Comparison of ENCODE assay signal across 8 cellular contexts in genomic region chr14:90397401-90398314, GRCh38. TPM values are rescaled to one million over a fixed set of nuclear protein-coding genes. Genes with fewer than 3 reads are reported as not detected.
A peak's percentile ranks its signal among the peaks of the same experiment; 100 is the strongest.
DNase-seq lines count a peak whose midpoint lies in the region; ATAC-seq and TF ChIP-seq lines count a peak whose summit lies in the region.

No MANE protein-coding gene starts in this region.

- no TSS peak for BruUV-seq in mammary epithelial cell (replicated peaks; lab: Mats Ljungman, UMichigan)

- peak; percentile 68 for DNase-seq in EL
- DNase-seq in Kasumi-1 (lab: John Stamatoyannopoulos, UW) = peak; percentile 47 to 61
- DNase-seq in mammary epithelial cell = peak; percentile 46
- peak; percentile 41 for DNase-seq in iris pigment epithelial cell (ENCODE audit: low read depth)
- DNase-seq in stimulated activated CD4-positive, alpha-beta T cell treated with anti-CD3 and anti-CD28 coated beads, Interleukin-12 subunit alpha, Interleukin-12 subunit beta, amount 100 ng/mL, for 4 hours = peak; percentile 51
- no peak for DNase-seq in NCI-H2196 (lab: John Stamatoyannopoulos, UW; ENCODE audit: unreplicated experiment)

- dilution Hi-C loops in mammary epithelial cell (cut with HindIII; ENCODE audit: low sequenced_read_pairs) = no loop called here

- H3K27me3 ChIP-seq in mammary epithelial cell (ENCODE audit: insufficient read depth, low read length) = no peaks in the 10 kb centered on the region

- peak; percentile 20 for ATAC-seq in GM21576 (IDR thresholded peaks at IDR 0.05; ENCODE audit: unreplicated experiment)

- peaks cover 37% of the 10 kb centered on the region for H3K4me1 ChIP-seq in mammary epithelial cell (ENCODE audit: insufficient read depth, low read length)

- peak overlapping the region; percentile 89 for H3K4me2 ChIP-seq in mammary epithelial cell (ENCODE audit: insufficient read depth, low read depth, low read length)

- no peak for TF ChIP-seq CTCF in WI38 (IDR thresholded peaks at IDR 0.05; ENCODE audit: low read depth, low read length)
- TF ChIP-seq CTCF in mammary epithelial cell (conservative IDR thresholded peaks at IDR 0.05 in 1 of 2, IDR thresholded peaks at IDR 0.05 in 1 of 2; ENCODE audit: extremely low read depth in 1 of 2, insufficient read depth in 1 of 2, low read depth in 1 of 2, low read length in 2 of 2) = peak in 1 of 2 donors; percentile 1

- H3K36me3 ChIP-seq in mammary epithelial cell (ENCODE audit: insufficient read depth, low read length) = peaks cover 21% of the 10 kb centered on the region

- H3K27ac ChIP-seq in mammary epithelial cell (ENCODE audit: insufficient read depth, low read depth, low read length) = peak overlapping the region; percentile 71

- in situ Hi-C loops in mammary epithelial cell (cut with MboI; ENCODE audit: low sequenced_read_pairs in 2 of 2) = loop anchor here in 1 of 2 donors (5.0 kb wide), 1 partner anchor 300 kb away; no protein-coding TSS in a partner anchor

- WGBS in mammary epithelial cell (ENCODE audit: low coverage, missing lambda C conversion rate) = 5% methylated on average over 16 of the region's 91 CpGs

- peaks cover 10% of the 10 kb centered on the region for H4K20me1 ChIP-seq in mammary epithelial cell (ENCODE audit: insufficient read depth, low read length)

- peak overlapping the region; percentile 87 for H3K9ac ChIP-seq in mammary epithelial cell (ENCODE audit: insufficient read depth, low read length)

- peaks cover 58% of the 10 kb centered on the region for H3K79me2 ChIP-seq in mammary epithelial cell (ENCODE audit: insufficient read depth, low read length)

- intact Hi-C loops in mammary epithelial cell (cut with micrococcal nuclease) = loop anchor here (1.0 to 10.0 kb wide), 6 partner anchors 14 to 505 kb away; partner anchors contain the start of genes EFCAB11 and TDP1

- H3K4me3 ChIP-seq in WI38 (ENCODE audit: low read depth, low read length) (peak overlapping the region; percentile 93), mammary epithelial cell (replicated peaks in 1 of 3; ENCODE audit: insufficient read depth in 1 of 3, low read depth in 2 of 3, low read length in 3 of 3) (peak overlapping the region; percentile 91 to 98 (median 96))

- no peaks in the 10 kb centered on the region for H3K9me3 ChIP-seq in mammary epithelial cell (replicated peaks; ENCODE audit: insufficient read depth, low read length)

- peak overlapping the region; percentile 27 for H2AFZ ChIP-seq in mammary epithelial cell (ENCODE audit: low read depth, low read length)

- CTCF ChIA-PET in mammary epithelial cell (lab: Charles Lee; ENCODE audit: low non-redundant PET) = interaction anchor here (0.6 kb wide), 1 partner anchor 125 kb away, joined by 3 read pairs; no protein-coding TSS in a partner anchor

RNA-seq across cellular contexts. Expression of gene CALM1, which starts 0.8 kb away (rescaled TPM):
- 100 to 1,000 TPM; 285 to 340 TPM for total RNA-seq in mammary epithelial cell
- polyA plus RNA-seq in mammary epithelial cell = 607 TPM
- polyA minus RNA-seq in mammary epithelial cell = 279 TPM
